ENCODE assay signal across 24 cellular contexts in genomic region chr2:29162204-29162928, GRCh38.
"Had no signal": no experiment of that assay in that cellular context is flagged by ENCODE, and none has a peak within 500 bp of the region (broad histone marks: within the 10 kb centered on the region; RNA-seq: fewer than 3 reads in every experiment).

No MANE protein-coding gene starts in this region.

- H3K36me3 ChIP-seq: prostate gland had no signal

- H3K9me3 Mint-ChIP-seq: effector memory CD8-positive, alpha-beta T cell; immature natural killer cell; naive thymus-derived CD8-positive, alpha-beta T cell; nephron progenitor cell; type B pancreatic cell had no signal

- DNase-seq: cortex of kidney; effector memory CD8-positive, alpha-beta T cell; erythroblast; esophagus squamous epithelium; foreskin melanocyte; hypothalamus; immature natural killer cell; islet precursor cell; left ventricle myocardium superior; lower lobe of right lung; naive thymus-derived CD8-positive, alpha-beta T cell; nephron progenitor cell; nucleus accumbens; right cardiac atrium; stimulated activated CD4-positive, alpha-beta T cell treated with anti-CD3 and anti-CD28 coated beads, Interleukin-15, amount 100 ng/mL, for 24 hours; stimulated activated CD4-positive, alpha-beta T cell treated with anti-CD3 and anti-CD28 coated beads, Interleukin-2, amount 100 ng/mL, for 48 hours; stimulated activated naive CD4-positive, alpha-beta T cell; stomach; testis; tibial artery had no signal

- H3K27me3 Mint-ChIP-seq: effector memory CD8-positive, alpha-beta T cell; naive thymus-derived CD8-positive, alpha-beta T cell; type B pancreatic cell had no signal

- H3K27ac ChIP-seq: esophagus squamous epithelium, lower lobe of right lung, prostate gland, skin epidermis, stomach, testis, tibial artery had no signal

- ATAC-seq: effector memory CD8-positive, alpha-beta T cell; left ventricle myocardium superior; lower lobe of right lung; naive thymus-derived CD8-positive, alpha-beta T cell; right cardiac atrium had no signal

- H3K27me3 ChIP-seq: esophagus squamous epithelium, stomach, testis, tibial artery had no signal

- FAIRE-seq: endometrium had no signal

- H3K4me3 Mint-ChIP-seq: effector memory CD8-positive, alpha-beta T cell; immature natural killer cell; naive thymus-derived CD8-positive, alpha-beta T cell; nephron progenitor cell; type B pancreatic cell had no signal

- H3K27ac Mint-ChIP-seq: immature natural killer cell, nephron progenitor cell, type B pancreatic cell had no signal

- H3K9me3 ChIP-seq: esophagus squamous epithelium, lower lobe of right lung, prostate gland, stomach, testis, tibial artery had no signal

- H3K4me3 ChIP-seq: esophagus squamous epithelium, lower lobe of right lung, prostate gland, skin epidermis, stomach, testis, tibial artery had no signal

- H3K4me1 ChIP-seq: lower lobe of right lung, testis had no signal

- H3K4me1 Mint-ChIP-seq: immature natural killer cell had no signal
